ENCODE assay signal across 1 cellular context in the genomic region with DNA sequence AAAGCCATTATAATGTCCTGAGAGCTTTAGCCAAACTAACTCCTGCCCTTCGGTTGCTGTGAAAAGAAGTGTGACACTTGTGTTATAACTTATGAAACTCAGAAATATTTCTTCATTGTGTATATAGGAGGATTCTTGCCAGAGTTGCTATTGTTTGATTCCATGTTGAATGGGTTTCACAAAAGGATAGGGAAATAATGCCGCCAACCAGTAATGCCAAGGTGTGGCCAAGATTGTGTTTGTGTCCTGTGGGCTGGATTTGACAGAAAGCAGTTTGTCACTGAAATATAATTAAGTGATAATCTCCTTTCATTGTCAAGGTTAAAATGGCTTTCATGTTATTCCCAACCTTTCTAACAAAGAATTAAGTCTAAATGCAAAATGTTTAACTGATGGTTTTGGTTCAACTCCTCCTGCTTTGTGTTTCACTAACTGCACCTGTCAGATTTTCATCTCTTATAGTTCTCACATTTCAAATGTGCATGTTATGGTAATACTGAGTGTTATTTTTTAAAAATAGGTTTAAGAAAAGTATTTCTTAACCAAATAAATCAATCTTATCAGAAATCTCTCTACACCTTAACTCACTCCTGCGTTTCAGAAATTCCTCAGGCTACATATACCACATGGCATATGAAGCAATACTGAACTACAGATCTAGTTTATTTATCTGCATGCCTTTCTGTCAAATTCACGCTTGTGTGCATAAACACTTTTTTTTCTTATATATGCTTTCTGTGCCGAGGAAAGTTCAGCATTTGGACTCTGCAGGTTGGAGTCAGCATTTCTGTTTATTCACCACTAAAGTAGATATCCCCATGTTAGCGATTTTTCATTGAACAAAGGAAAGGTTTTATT.
TF ChIP-seq lines count a peak whose summit lies in the region.

Gene CLDN22 (minus strand): TSS at position 66 of the 858 bp plus-strand sequence. CDS start 58 bp downstream, at position 8.

TF ChIP-seq in HepG2, 621 proteins besides CTCF, POLR2A, EP300 and RAD21:
- TF ChIP-seq CEBPB (IDR thresholded peaks at IDR 0.05; ENCODE audit: borderline replicate concordance, low read depth, low read length) (peak; percentile 38; the same call in 1 of the 2 replicates), ZNF619 (CRISPR knock-in tag; IDR thresholded peaks at IDR 0.05) (no peak), SAP130 (CRISPR knock-in tag; IDR thresholded peaks at IDR 0.05; ENCODE audit: low read depth) (0 out of 2 replicates have a peak, but pooled peaks have one; percentile 21), MAFF (IDR thresholded peaks at IDR 0.05; ENCODE audit: low read depth, low read length) (peak; percentile 45; the same call in 1 of the 2 replicates), SKI (IDR thresholded peaks at IDR 0.05; ENCODE audit: partially characterized antibody) (no peak), MAFK (conservative IDR thresholded peaks at IDR 0.05 in 1 of 2, IDR thresholded peaks at IDR 0.05 in 1 of 2; ENCODE audit: low read length in 2 of 2) (peak in 1 of 2 experiments; percentile 47; a peak in 2 of 4 replicates), HNF4G (IDR thresholded peaks at IDR 0.05; ENCODE audit: borderline replicate concordance, low read depth, low read length) (no peak), HNF4G (CRISPR knock-in tag; IDR thresholded peaks at IDR 0.05; ENCODE audit: borderline replicate concordance, low read depth) (no peak)
- TF ChIP-seq, protein P1, sequence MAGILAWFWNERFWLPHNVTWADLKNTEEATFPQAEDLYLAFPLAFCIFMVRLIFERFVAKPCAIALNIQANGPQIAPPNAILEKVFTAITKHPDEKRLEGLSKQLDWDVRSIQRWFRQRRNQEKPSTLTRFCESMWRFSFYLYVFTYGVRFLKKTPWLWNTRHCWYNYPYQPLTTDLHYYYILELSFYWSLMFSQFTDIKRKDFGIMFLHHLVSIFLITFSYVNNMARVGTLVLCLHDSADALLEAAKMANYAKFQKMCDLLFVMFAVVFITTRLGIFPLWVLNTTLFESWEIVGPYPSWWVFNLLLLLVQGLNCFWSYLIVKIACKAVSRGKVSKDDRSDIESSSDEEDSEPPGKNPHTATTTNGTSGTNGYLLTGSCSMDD (CRISPR knock-in tag; IDR thresholded peaks at IDR 0.05): no peak
- TF ChIP-seq, protein P2, sequence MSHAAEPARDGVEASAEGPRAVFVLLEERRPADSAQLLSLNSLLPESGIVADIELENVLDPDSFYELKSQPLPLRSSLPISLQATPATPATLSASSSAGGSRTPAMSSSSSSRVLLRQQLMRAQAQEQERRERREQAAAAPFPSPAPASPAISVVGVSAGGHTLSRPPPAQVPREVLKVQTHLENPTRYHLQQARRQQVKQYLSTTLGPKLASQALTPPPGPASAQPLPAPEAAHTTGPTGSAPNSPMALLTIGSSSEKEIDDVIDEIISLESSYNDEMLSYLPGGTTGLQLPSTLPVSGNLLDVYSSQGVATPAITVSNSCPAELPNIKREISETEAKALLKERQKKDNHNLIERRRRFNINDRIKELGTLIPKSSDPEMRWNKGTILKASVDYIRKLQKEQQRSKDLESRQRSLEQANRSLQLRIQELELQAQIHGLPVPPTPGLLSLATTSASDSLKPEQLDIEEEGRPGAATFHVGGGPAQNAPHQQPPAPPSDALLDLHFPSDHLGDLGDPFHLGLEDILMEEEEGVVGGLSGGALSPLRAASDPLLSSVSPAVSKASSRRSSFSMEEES (CRISPR knock-in tag; IDR thresholded peaks at IDR 0.05): no peak
